Comparison of ENCODE assay signal across 1 cellular context in the genomic region with DNA sequence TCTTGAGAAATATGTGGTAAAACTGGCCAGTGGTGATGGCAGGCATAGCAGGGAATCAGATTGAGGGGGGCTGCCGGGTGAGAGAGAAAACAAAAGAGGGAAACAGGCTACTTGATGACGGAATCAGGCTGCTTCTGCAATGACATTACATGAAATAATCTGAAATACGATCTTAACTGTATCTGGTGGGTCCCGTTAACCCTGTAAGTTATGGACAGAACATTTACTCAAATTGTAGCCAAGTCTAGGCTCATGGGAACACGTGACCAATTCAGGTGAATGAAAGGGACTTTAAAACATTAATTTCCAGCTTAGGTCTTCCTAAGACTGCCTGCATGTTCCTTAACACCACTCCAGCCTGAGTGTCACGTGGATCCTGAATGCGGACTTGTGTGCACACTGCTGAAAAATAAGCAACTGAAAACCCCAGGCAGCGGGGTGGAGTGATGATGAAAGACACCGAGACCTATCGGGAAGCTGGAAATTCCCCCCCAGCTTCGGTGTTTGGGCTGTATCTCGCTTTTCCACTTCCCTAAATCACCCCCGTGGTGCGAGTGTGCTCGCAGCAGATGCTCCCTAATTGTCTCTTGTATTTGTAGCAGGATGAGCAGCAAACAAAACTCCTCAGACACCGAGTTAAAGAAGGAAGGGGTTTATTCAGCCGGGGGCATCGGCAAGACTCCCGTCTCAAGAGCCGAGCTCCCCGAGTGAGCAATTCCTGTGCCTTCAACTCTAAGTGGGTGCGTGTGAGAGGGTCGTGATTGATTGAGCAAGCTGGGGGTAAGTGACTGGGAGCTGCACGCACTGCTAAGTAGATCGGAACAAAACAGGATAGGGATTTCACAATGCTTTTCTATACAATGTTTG.
A peak's percentile ranks its signal among the peaks of the same experiment; 100 is the strongest.
TF ChIP-seq lines count a peak whose summit lies in the region.

No MANE protein-coding gene starts in this region.

TF ChIP-seq in HepG2, 621 proteins besides CTCF, POLR2A, EP300 and RAD21 (continued from another document and continues in another):
- TF ChIP-seq, protein P1, sequence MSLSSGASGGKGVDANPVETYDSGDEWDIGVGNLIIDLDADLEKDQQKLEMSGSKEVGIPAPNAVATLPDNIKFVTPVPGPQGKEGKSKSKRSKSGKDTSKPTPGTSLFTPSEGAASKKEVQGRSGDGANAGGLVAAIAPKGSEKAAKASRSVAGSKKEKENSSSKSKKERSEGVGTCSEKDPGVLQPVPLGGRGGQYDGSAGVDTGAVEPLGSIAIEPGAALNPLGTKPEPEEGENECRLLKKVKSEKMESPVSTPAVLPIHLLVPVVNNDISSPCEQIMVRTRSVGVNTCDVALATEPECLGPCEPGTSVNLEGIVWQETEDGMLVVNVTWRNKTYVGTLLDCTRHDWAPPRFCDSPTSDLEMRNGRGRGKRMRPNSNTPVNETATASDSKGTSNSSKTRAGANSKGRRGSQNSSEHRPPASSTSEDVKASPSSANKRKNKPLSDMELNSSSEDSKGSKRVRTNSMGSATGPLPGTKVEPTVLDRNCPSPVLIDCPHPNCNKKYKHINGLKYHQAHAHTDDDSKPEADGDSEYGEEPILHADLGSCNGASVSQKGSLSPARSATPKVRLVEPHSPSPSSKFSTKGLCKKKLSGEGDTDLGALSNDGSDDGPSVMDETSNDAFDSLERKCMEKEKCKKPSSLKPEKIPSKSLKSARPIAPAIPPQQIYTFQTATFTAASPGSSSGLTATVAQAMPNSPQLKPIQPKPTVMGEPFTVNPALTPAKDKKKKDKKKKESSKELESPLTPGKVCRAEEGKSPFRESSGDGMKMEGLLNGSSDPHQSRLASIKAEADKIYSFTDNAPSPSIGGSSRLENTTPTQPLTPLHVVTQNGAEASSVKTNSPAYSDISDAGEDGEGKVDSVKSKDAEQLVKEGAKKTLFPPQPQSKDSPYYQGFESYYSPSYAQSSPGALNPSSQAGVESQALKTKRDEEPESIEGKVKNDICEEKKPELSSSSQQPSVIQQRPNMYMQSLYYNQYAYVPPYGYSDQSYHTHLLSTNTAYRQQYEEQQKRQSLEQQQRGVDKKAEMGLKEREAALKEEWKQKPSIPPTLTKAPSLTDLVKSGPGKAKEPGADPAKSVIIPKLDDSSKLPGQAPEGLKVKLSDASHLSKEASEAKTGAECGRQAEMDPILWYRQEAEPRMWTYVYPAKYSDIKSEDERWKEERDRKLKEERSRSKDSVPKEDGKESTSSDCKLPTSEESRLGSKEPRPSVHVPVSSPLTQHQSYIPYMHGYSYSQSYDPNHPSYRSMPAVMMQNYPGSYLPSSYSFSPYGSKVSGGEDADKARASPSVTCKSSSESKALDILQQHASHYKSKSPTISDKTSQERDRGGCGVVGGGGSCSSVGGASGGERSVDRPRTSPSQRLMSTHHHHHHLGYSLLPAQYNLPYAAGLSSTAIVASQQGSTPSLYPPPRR (CRISPR knock-in tag; IDR thresholded peaks at IDR 0.05; ENCODE audit: borderline replicate concordance): peak; percentile 25; the same call in 1 of the 2 replicates
- no peak for TF ChIP-seq ZNF24 (IDR thresholded peaks at IDR 0.05)
- no peak for TF ChIP-seq ZBTB42 (CRISPR knock-in tag; IDR thresholded peaks at IDR 0.05)
- TF ChIP-seq MYNN (CRISPR knock-in tag; IDR thresholded peaks at IDR 0.05; ENCODE audit: low read depth): no peak
- TF ChIP-seq, protein P2, sequence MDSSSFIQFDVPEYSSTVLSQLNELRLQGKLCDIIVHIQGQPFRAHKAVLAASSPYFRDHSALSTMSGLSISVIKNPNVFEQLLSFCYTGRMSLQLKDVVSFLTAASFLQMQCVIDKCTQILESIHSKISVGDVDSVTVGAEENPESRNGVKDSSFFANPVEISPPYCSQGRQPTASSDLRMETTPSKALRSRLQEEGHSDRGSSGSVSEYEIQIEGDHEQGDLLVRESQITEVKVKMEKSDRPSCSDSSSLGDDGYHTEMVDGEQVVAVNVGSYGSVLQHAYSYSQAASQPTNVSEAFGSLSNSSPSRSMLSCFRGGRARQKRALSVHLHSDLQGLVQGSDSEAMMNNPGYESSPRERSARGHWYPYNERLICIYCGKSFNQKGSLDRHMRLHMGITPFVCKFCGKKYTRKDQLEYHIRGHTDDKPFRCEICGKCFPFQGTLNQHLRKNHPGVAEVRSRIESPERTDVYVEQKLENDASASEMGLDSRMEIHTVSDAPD (CRISPR knock-in tag; IDR thresholded peaks at IDR 0.05): no peak
- no peak for TF ChIP-seq SATB2 (CRISPR knock-in tag; IDR thresholded peaks at IDR 0.05)
- no peak for TF ChIP-seq ZNF672 (CRISPR knock-in tag; IDR thresholded peaks at IDR 0.05)
- TF ChIP-seq HNRNPH1 (optimal IDR thresholded peaks at IDR 0.05; ENCODE audit: low read depth, low read length): no peak
- TF ChIP-seq ZNF781 (CRISPR knock-in tag; IDR thresholded peaks at IDR 0.05; ENCODE audit: borderline replicate concordance, not compliant biosample characterization): no peak
- TF ChIP-seq U2AF2 (IDR thresholded peaks at IDR 0.05; ENCODE audit: low read depth, low read length): no peak
- TF ChIP-seq, protein P3, sequence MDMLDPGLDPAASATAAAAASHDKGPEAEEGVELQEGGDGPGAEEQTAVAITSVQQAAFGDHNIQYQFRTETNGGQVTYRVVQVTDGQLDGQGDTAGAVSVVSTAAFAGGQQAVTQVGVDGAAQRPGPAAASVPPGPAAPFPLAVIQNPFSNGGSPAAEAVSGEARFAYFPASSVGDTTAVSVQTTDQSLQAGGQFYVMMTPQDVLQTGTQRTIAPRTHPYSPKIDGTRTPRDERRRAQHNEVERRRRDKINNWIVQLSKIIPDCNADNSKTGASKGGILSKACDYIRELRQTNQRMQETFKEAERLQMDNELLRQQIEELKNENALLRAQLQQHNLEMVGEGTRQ (IDR thresholded peaks at IDR 0.05; ENCODE audit: low read depth, low read length): peak; percentile 50
- TF ChIP-seq, protein P3 (CRISPR knock-in tag; IDR thresholded peaks at IDR 0.05; ENCODE audit: borderline replicate concordance): peak; percentile 69; the same call in 1 of the 2 replicates
- no peak for TF ChIP-seq ETV5 (CRISPR knock-in tag; IDR thresholded peaks at IDR 0.05; ENCODE audit: borderline replicate concordance)
- peak; percentile 41; the same call in 1 of the 2 replicates for TF ChIP-seq BHLHE40 (IDR thresholded peaks at IDR 0.05; ENCODE audit: low read length)
- TF ChIP-seq, protein P4, sequence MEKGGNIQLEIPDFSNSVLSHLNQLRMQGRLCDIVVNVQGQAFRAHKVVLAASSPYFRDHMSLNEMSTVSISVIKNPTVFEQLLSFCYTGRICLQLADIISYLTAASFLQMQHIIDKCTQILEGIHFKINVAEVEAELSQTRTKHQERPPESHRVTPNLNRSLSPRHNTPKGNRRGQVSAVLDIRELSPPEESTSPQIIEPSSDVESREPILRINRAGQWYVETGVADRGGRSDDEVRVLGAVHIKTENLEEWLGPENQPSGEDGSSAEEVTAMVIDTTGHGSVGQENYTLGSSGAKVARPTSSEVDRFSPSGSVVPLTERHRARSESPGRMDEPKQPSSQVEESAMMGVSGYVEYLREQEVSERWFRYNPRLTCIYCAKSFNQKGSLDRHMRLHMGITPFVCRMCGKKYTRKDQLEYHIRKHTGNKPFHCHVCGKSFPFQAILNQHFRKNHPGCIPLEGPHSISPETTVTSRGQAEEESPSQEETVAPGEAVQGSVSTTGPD (CRISPR knock-in tag; IDR thresholded peaks at IDR 0.05): no peak
- TF ChIP-seq TARDBP (CRISPR knock-in tag; IDR thresholded peaks at IDR 0.05): no peak
- TF ChIP-seq DPF2 (CRISPR knock-in tag; IDR thresholded peaks at IDR 0.05; ENCODE audit: borderline replicate concordance, low read depth): no peak
- no peak for TF ChIP-seq ZNF564 (CRISPR knock-in tag; IDR thresholded peaks at IDR 0.05)
- TF ChIP-seq, protein P5, sequence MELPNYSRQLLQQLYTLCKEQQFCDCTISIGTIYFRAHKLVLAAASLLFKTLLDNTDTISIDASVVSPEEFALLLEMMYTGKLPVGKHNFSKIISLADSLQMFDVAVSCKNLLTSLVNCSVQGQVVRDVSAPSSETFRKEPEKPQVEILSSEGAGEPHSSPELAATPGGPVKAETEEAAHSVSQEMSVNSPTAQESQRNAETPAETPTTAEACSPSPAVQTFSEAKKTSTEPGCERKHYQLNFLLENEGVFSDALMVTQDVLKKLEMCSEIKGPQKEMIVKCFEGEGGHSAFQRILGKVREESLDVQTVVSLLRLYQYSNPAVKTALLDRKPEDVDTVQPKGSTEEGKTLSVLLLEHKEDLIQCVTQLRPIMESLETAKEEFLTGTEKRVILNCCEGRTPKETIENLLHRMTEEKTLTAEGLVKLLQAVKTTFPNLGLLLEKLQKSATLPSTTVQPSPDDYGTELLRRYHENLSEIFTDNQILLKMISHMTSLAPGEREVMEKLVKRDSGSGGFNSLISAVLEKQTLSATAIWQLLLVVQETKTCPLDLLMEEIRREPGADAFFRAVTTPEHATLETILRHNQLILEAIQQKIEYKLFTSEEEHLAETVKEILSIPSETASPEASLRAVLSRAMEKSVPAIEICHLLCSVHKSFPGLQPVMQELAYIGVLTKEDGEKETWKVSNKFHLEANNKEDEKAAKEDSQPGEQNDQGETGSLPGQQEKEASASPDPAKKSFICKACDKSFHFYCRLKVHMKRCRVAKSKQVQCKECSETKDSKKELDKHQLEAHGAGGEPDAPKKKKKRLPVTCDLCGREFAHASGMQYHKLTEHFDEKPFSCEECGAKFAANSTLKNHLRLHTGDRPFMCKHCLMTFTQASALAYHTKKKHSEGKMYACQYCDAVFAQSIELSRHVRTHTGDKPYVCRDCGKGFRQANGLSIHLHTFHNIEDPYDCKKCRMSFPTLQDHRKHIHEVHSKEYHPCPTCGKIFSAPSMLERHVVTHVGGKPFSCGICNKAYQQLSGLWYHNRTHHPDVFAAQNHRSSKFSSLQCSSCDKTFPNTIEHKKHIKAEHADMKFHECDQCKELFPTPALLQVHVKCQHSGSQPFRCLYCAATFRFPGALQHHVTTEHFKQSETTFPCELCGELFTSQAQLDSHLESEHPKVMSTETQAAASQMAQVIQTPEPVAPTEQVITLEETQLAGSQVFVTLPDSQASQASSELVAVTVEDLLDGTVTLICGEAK (IDR thresholded peaks at IDR 0.05): no peak
- TF ChIP-seq, protein P5 (CRISPR knock-in tag; IDR thresholded peaks at IDR 0.05): no peak
- no peak for TF ChIP-seq YEATS2 (CRISPR knock-in tag; IDR thresholded peaks at IDR 0.05; ENCODE audit: borderline replicate concordance)
- TF ChIP-seq HHEX (CRISPR knock-in tag; IDR thresholded peaks at IDR 0.05): no peak
- no peak for TF ChIP-seq ASH2L (IDR thresholded peaks at IDR 0.05; ENCODE audit: insufficient read length, low read depth, low read length)
- TF ChIP-seq ZNF44 (CRISPR knock-in tag; IDR thresholded peaks at IDR 0.05): no peak
- no peak for TF ChIP-seq ZSCAN30 (CRISPR knock-in tag; IDR thresholded peaks at IDR 0.05)
- TF ChIP-seq ZNF501 (CRISPR knock-in tag; IDR thresholded peaks at IDR 0.05): no peak
- no peak for TF ChIP-seq HIVEP1 (CRISPR knock-in tag; IDR thresholded peaks at IDR 0.05)
- TF ChIP-seq ZNF350 (CRISPR knock-in tag; IDR thresholded peaks at IDR 0.05; ENCODE audit: borderline replicate concordance, low read depth): no peak
- no peak for TF ChIP-seq PHF20 (CRISPR knock-in tag; IDR thresholded peaks at IDR 0.05)
- no peak for TF ChIP-seq IRX3 (CRISPR knock-in tag; IDR thresholded peaks at IDR 0.05; ENCODE audit: borderline replicate concordance, low read depth)
- no peak for TF ChIP-seq SMC3 (IDR thresholded peaks at IDR 0.05; ENCODE audit: low read length)
